ENCODE assay signal across 24 cellular contexts in the genomic region with DNA sequence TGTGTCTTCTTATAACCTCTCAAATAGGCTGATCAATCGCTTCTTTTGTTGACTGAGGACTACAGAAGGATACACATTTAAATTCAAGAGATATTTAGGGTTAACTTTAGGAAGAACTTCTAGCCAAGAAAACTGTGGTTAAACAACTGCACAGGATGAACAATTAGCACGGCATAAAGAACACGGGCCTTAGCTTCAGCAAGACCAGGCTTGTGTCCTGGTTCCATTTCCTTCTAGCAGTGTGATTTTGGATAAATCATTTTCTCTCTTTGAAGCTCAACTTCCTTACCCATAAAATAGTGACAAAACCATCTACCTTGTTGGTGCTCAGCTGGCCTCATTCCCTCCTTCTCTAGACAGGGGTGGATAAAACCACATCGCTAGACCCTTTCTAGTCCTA.
"Had no signal": no experiment of that assay in that cellular context is flagged by ENCODE, and none has a peak within 500 bp of the region (broad histone marks: within the 10 kb centered on the region; RNA-seq: fewer than 3 reads in every experiment).

No MANE protein-coding gene starts in this region.

- H3K36me3 ChIP-seq: gastroesophageal sphincter, heart left ventricle, left lung, ovary, sigmoid colon, suprapubic skin, transverse colon, upper lobe of right lung, uterus had no signal

- H3K27ac ChIP-seq: gastroesophageal sphincter, heart left ventricle, hepatocyte, left lung, psoas muscle, sigmoid colon, suprapubic skin, transverse colon, upper lobe of right lung, uterus had no signal

- H3K27me3 ChIP-seq: gastroesophageal sphincter, heart left ventricle, hepatocyte, left lung, ovary, sigmoid colon, suprapubic skin, transverse colon, upper lobe of right lung, uterus had no signal

- H3K4me3 ChIP-seq: gastroesophageal sphincter, heart left ventricle, hepatocyte, left lung, ovary, psoas muscle, sigmoid colon, suprapubic skin, transverse colon, upper lobe of right lung, uterus had no signal

- H3K4me1 ChIP-seq: gastroesophageal sphincter, heart left ventricle, left lung, psoas muscle, sigmoid colon, suprapubic skin, transverse colon, upper lobe of right lung, uterus had no signal

- H3K4me2 ChIP-seq: hepatocyte had no signal

- DNase-seq: cerebellar nuclear complex; cortex of kidney; foreskin fibroblast; heart left ventricle; left cardiac atrium; left lung; mesendoderm; midbrain; naive thymus-derived CD8-positive, alpha-beta T cell; nephron progenitor cell; occipital lobe; ovary; posterior cingulate gyrus; psoas muscle; right cardiac atrium; sigmoid colon; stimulated activated CD4-positive, alpha-beta T cell treated with anti-CD3 and anti-CD28 coated beads, Interleukin-2, amount 100 ng/mL, for 24 hours; stimulated activated CD4-positive, alpha-beta T cell treated with anti-CD3 and anti-CD28 coated beads, Interleukin-4, amount 100 ng/mL, for 24 hours; transverse colon; upper lobe of right lung; uterus had no signal

- H2AFZ ChIP-seq: hepatocyte had no signal

- H3K9me3 ChIP-seq: gastroesophageal sphincter, heart left ventricle, left lung, ovary, psoas muscle, sigmoid colon, suprapubic skin, transverse colon, upper lobe of right lung, uterus had no signal
